ENCODE assay signal across 1 cellular context in the genomic region with DNA sequence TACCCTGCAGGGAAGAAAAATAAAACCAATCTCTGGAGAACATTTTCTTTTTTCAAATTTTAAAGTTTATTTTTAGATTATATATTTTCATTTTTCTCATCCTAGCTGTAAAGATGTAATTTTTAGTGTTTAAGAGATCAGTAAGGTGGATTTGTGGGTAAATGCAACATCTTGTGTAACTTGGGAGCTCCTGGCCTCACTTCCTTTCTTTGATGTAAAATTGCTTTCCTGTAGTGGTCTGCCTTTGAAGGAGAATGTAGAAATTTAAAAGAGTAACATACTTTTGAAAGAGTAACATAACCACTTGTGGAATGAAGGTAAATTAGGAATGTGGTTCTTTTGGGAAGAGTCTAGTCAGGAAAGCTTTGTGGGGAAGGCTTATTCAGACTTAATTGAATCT.
TF ChIP-seq lines count a peak whose summit lies in the region.

No MANE protein-coding gene starts in this region.

TF ChIP-seq in GM23338, 12 proteins besides CTCF, POLR2A, EP300 and RAD21 (continued from another document):
- TF ChIP-seq, protein P1, sequence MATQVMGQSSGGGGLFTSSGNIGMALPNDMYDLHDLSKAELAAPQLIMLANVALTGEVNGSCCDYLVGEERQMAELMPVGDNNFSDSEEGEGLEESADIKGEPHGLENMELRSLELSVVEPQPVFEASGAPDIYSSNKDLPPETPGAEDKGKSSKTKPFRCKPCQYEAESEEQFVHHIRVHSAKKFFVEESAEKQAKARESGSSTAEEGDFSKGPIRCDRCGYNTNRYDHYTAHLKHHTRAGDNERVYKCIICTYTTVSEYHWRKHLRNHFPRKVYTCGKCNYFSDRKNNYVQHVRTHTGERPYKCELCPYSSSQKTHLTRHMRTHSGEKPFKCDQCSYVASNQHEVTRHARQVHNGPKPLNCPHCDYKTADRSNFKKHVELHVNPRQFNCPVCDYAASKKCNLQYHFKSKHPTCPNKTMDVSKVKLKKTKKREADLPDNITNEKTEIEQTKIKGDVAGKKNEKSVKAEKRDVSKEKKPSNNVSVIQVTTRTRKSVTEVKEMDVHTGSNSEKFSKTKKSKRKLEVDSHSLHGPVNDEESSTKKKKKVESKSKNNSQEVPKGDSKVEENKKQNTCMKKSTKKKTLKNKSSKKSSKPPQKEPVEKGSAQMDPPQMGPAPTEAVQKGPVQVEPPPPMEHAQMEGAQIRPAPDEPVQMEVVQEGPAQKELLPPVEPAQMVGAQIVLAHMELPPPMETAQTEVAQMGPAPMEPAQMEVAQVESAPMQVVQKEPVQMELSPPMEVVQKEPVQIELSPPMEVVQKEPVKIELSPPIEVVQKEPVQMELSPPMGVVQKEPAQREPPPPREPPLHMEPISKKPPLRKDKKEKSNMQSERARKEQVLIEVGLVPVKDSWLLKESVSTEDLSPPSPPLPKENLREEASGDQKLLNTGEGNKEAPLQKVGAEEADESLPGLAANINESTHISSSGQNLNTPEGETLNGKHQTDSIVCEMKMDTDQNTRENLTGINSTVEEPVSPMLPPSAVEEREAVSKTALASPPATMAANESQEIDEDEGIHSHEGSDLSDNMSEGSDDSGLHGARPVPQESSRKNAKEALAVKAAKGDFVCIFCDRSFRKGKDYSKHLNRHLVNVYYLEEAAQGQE (IDR thresholded peaks at IDR 0.05; ENCODE audit: unreplicated experiment), result no peak
- no peak for TF ChIP-seq CREB1 (CRISPR knock-in tag; IDR thresholded peaks at IDR 0.05; ENCODE audit: low read depth)
- TF ChIP-seq EZH2phosphoT487 (IDR thresholded peaks at IDR 0.05; ENCODE audit: unreplicated experiment), result no peak
- TF ChIP-seq, protein P2, sequence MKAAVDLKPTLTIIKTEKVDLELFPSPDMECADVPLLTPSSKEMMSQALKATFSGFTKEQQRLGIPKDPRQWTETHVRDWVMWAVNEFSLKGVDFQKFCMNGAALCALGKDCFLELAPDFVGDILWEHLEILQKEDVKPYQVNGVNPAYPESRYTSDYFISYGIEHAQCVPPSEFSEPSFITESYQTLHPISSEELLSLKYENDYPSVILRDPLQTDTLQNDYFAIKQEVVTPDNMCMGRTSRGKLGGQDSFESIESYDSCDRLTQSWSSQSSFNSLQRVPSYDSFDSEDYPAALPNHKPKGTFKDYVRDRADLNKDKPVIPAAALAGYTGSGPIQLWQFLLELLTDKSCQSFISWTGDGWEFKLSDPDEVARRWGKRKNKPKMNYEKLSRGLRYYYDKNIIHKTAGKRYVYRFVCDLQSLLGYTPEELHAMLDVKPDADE (IDR thresholded peaks at IDR 0.05), result no peak
- TF ChIP-seq ZNF114 (CRISPR knock-in tag; IDR thresholded peaks at IDR 0.05), result no peak
- no peak for TF ChIP-seq STAT1 (IDR thresholded peaks at IDR 0.05; ENCODE audit: unreplicated experiment)
TF ChIP-seq in GM23338: peak in this region for 0.
